17 cellular contexts compared by ENCODE assay signal in genomic region chr3:152362086-152362485, GRCh38.
DNase-seq lines count a peak whose midpoint lies in the region.
"Had no signal": no experiment of that assay in that cellular context is flagged by ENCODE, and none has a peak within 500 bp of the region (broad histone marks: within the 10 kb centered on the region; RNA-seq: fewer than 3 reads in every experiment).

No MANE protein-coding gene starts in this region.

- no peaks in the 10 kb centered on the region for H3K9me3 Mint-ChIP-seq in IgD-negative memory B cell
- H3K9me3 Mint-ChIP-seq: stimulated activated naive CD8-positive, alpha-beta T cell treated with anti-CD3 and anti-CD28 coated beads, Interleukin-15, Interleukin-2, amounts not matched to agents 100 ng/mL and 50 ng/mL, for 24 hours had no signal

- peaks cover 3% of the 10 kb centered on the region for H3K36me3 Mint-ChIP-seq in IgD-negative memory B cell

- DNase-seq in NCI-H82 (lab: John Stamatoyannopoulos, UW) (peak; percentile 14), NCI-H82 treated with DMSO at 0.1 percent for 48 hours (lab: John Stamatoyannopoulos, UW; ENCODE audit: unreplicated experiment) (no peak), head of caudate nucleus (peak; percentile 45 to 85 (median 68)), posterior cingulate gyrus (peak in 7 of 10 donors; percentile 19 to 91 (median 63)), CD1c-positive myeloid dendritic cell (ENCODE audit: extremely low spot score) (no peak), HuH-7.5 (ENCODE audit: low spot score) (no peak), NAMALWA (ENCODE audit: low spot score) (no peak)
- DNase-seq: activated effector memory CD4-positive, alpha-beta T cell treated with Interleukin-2 at 50 U/mL for 16 hours; dermis blood vessel endothelial cell; GOT3; KBM-7; NCI-H774; nephron progenitor cell; Peyer's patch; retina had no signal

- H3K27me3 Mint-ChIP-seq in IgD-negative memory B cell, result no peaks in the 10 kb centered on the region
- H3K27me3 Mint-ChIP-seq: stimulated activated naive CD8-positive, alpha-beta T cell treated with anti-CD3 and anti-CD28 coated beads, Interleukin-15, Interleukin-2, amounts not matched to agents 100 ng/mL and 50 ng/mL, for 24 hours had no signal

- peak overlapping the region; percentile 14 to 74 (median 34) for H3K27ac Mint-ChIP-seq in IgD-negative memory B cell
- H3K27ac Mint-ChIP-seq: nephron progenitor cell had no signal

- intact Hi-C loops in head of caudate nucleus (cut with DNase I), result no loop called here
- intact Hi-C loops in posterior cingulate gyrus (cut with DNase I), result no loop called here

- peak overlapping the region in 1 of 4 donors; percentile 7 for H3K4me3 Mint-ChIP-seq in IgD-negative memory B cell
- H3K4me3 Mint-ChIP-seq: nephron progenitor cell; stimulated activated naive CD8-positive, alpha-beta T cell treated with anti-CD3 and anti-CD28 coated beads, Interleukin-15, Interleukin-2, amounts not matched to agents 100 ng/mL and 50 ng/mL, for 24 hours had no signal

- H3K4me1 Mint-ChIP-seq in IgD-negative memory B cell, result peaks cover 36 to 55% (median 50%) of the 10 kb centered on the region in 3 donors

Comparison
In these comparisons a context has a peak if more than half of its experiments do, and no peak if none do; other contexts are left out.
1. DNase-seq: peak in NCI-H82 (single experiment), head of caudate nucleus (42 of 42) and posterior cingulate gyrus (7 of 10); none in NCI-H82 treated with DMSO at 0.1 percent for 48 hours (single experiment), CD1c-positive myeloid dendritic cell (single experiment), HuH-7.5 (single experiment) and NAMALWA (single experiment).